In genomic region chr6:31572041-31572911, GRCh38 we compare ENCODE assay signal across 9 cellular contexts. TPM values are rescaled to one million over a fixed set of nuclear protein-coding genes. Genes with fewer than 3 reads are reported as not detected.
DNase-seq lines count a peak whose midpoint lies in the region; ATAC-seq lines count a peak whose summit lies in the region.
"Had no signal": no experiment of that assay in that cellular context is flagged by ENCODE, and none has a peak within 500 bp of the region (broad histone marks: within the 10 kb centered on the region; RNA-seq: fewer than 3 reads in every experiment).

A gene with protein sequence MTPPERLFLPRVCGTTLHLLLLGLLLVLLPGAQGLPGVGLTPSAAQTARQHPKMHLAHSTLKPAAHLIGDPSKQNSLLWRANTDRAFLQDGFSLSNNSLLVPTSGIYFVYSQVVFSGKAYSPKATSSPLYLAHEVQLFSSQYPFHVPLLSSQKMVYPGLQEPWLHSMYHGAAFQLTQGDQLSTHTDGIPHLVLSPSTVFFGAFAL (plus strand): TSS chr6:31572289. CDS start chr6:31572743, 454 bp downstream.

- ATAC-seq in GM18909 (IDR thresholded peaks at IDR 0.05; ENCODE audit: poor library complexity, unreplicated experiment) (peak; percentile 42), GM21390 (IDR thresholded peaks at IDR 0.05; ENCODE audit: unreplicated experiment) (no peak)

- H3K4me3 ChIP-seq in Jurkat, Clone E6-1 (ENCODE audit: low read length), result peak within 1 kb of the TSS; percentile 53

- DNase-seq in Jurkat, Clone E6-1 (ENCODE audit: low read depth, low spot score), result no peak
- peak; percentile 66 for DNase-seq in activated gamma-delta T cell (lab: John Stamatoyannopoulos, UW)
- DNase-seq in stimulated activated CD4-positive, alpha-beta T cell treated with anti-CD3 and anti-CD28 coated beads, Interleukin-1b, Interleukin-23, amount 100 ng/mL, for 48 hours, result peak; percentile 89
- no peak for DNase-seq in nucleus accumbens (lab: John Stamatoyannopoulos, UW)
- DNase-seq in cerebellum (ENCODE audit: low spot score), result no peak
- DNase-seq in cerebellar nuclear complex (lab: John Stamatoyannopoulos, UW), result no peak

RNA-seq across cellular contexts. Expression of the gene that starts here (rescaled TPM):
- polyA plus RNA-seq in Jurkat, Clone E6-1 (2012; ENCODE audit: insufficient read depth, insufficient read length), result 6.4 TPM
- total RNA-seq in cerebellum, result not detected
- polyA plus RNA-seq: endothelial cell of umbilical vein had no signal

Comparison
In these comparisons a context has a peak if more than half of its experiments do, and no peak if none do; other contexts are left out.
1. DNase-seq: peak in activated gamma-delta T cell (single experiment) and stimulated activated CD4-positive, alpha-beta T cell treated with anti-CD3 and anti-CD28 coated beads, Interleukin-1b, Interleukin-23, amount 100 ng/mL, for 48 hours (single experiment); none in Jurkat, Clone E6-1 (single experiment), nucleus accumbens (0 of 56), cerebellum (single experiment) and cerebellar nuclear complex (0 of 2).